Comparison of ENCODE assay signal across 21 cellular contexts in genomic region chr6:14736231-14736953, GRCh38.
DNase-seq lines count a peak whose midpoint lies in the region; ATAC-seq, FAIRE-seq and TF ChIP-seq lines count a peak whose summit lies in the region.
"Had no signal": no experiment of that assay in that cellular context is flagged by ENCODE, and none has a peak within 500 bp of the region (broad histone marks: within the 10 kb centered on the region; RNA-seq: fewer than 3 reads in every experiment).

No MANE protein-coding gene starts in this region.

- H3K27me3 Mint-ChIP-seq in activated CD4-positive, alpha-beta T cell treated with anti-CD3 and anti-CD28 coated beads for 36 hours = no peaks in the 10 kb centered on the region
- H3K27me3 Mint-ChIP-seq in activated CD4-positive, alpha-beta T cell treated with anti-CD3 and anti-CD28 coated beads, Interleukin-2, amount 10 ng/mL, durations not matched to agents 7 days and 5 days = no peaks in the 10 kb centered on the region

- TF ChIP-seq RAD21 in A549 (conservative IDR thresholded peaks at IDR 0.05 in 1 of 2, IDR thresholded peaks at IDR 0.05 in 1 of 2) = no peak

- ATAC-seq in activated CD4-positive, alpha-beta T cell treated with anti-CD3 and anti-CD28 coated beads for 36 hours = peak; percentile 40
- ATAC-seq in A549 (no peak), foreskin keratinocyte (no peak), HG03439 (IDR thresholded peaks at IDR 0.05; ENCODE audit: unreplicated experiment) (no peak), GM21723 (IDR thresholded peaks at IDR 0.05; ENCODE audit: unreplicated experiment) (no peak)
- ATAC-seq: left lobe of liver had no signal

- no peak for TF ChIP-seq POLR2A in A549 (IDR thresholded peaks at IDR 0.05; ENCODE audit: low read length)

- H3K36me3 ChIP-seq in WERI-Rb-1 = no peaks in the 10 kb centered on the region
- H3K36me3 ChIP-seq: adrenal gland had no signal

- FAIRE-seq in A549 (lab: Jason Lieb, UNC) = no peak
- no peak for FAIRE-seq in HTR-8/SVneo (lab: Jason Lieb, UNC)
- FAIRE-seq: bronchial epithelial cell, endometrium, urothelium cell line had no signal

- no peak overlapping the region for H3K4me2 ChIP-seq in A549
- H3K4me2 ChIP-seq: KMS-11 had no signal

- H3K36me3 Mint-ChIP-seq in activated CD4-positive, alpha-beta T cell treated with anti-CD3 and anti-CD28 coated beads for 36 hours (ENCODE audit: low read depth) = peaks cover 29% of the 10 kb centered on the region
- H3K36me3 Mint-ChIP-seq in activated CD4-positive, alpha-beta T cell treated with anti-CD3 and anti-CD28 coated beads, Interleukin-2, amount 10 ng/mL, durations not matched to agents 7 days and 5 days (ENCODE audit: low read depth) = peaks cover 25% of the 10 kb centered on the region

- no peaks in the 10 kb centered on the region for H3K27me3 ChIP-seq in WERI-Rb-1 (ENCODE audit: insufficient read depth, low read depth, severe bottlenecking)
- no peaks in the 10 kb centered on the region for H3K27me3 ChIP-seq in foreskin keratinocyte
- H3K27me3 ChIP-seq: adrenal gland had no signal

- CTCF ChIA-PET in activated CD4-positive, alpha-beta T cell treated with anti-CD3 and anti-CD28 coated beads for 36 hours (lab: Charles Lee) = interaction anchor here (0.6 to 1.2 kb wide), 3 partner anchors 125 to 700 kb away, joined by 3 read pairs; no protein-coding TSS in a partner anchor
- CTCF ChIA-PET in activated CD4-positive, alpha-beta T cell treated with anti-CD3 and anti-CD28 coated beads, Interleukin-2, amount 10 ng/mL, durations not matched to agents 7 days and 5 days (lab: Charles Lee) = interaction anchor here (1.6 kb wide), 1 partner anchor 7 kb away, joined by 3 read pairs; no protein-coding TSS in a partner anchor
- CTCF ChIA-PET in A549 (lab: Yijun Ruan, JAX) = no interaction called here

- H3K9me3 ChIP-seq in A549 (no peaks in the 10 kb centered on the region; the same call in 2 of the 3 replicates), WERI-Rb-1 (ENCODE audit: severe bottlenecking) (peaks cover 10% of the 10 kb centered on the region)
- H3K9me3 ChIP-seq: adrenal gland had no signal

- peaks cover 9% of the 10 kb centered on the region for H3K9me3 Mint-ChIP-seq in activated CD4-positive, alpha-beta T cell treated with anti-CD3 and anti-CD28 coated beads for 36 hours (ENCODE audit: low read depth)
- H3K9me3 Mint-ChIP-seq in activated CD4-positive, alpha-beta T cell treated with anti-CD3 and anti-CD28 coated beads, Interleukin-2, amount 10 ng/mL, durations not matched to agents 7 days and 5 days = peaks cover 26% of the 10 kb centered on the region

- H3K4me1 Mint-ChIP-seq in activated CD4-positive, alpha-beta T cell treated with anti-CD3 and anti-CD28 coated beads for 36 hours = peaks cover 94% of the 10 kb centered on the region
- H3K4me1 Mint-ChIP-seq in activated CD4-positive, alpha-beta T cell treated with anti-CD3 and anti-CD28 coated beads, Interleukin-2, amount 10 ng/mL, durations not matched to agents 7 days and 5 days = peaks cover 83% of the 10 kb centered on the region

- DNase-seq in activated CD4-positive, alpha-beta T cell treated with anti-CD3 and anti-CD28 coated beads for 36 hours = peak; percentile 72
- DNase-seq in activated CD4-positive, alpha-beta T cell treated with anti-CD3 and anti-CD28 coated beads, Interleukin-2, amount 10 ng/mL, durations not matched to agents 7 days and 5 days = no peak
- DNase-seq in A549 (ENCODE audit: low read depth in 1 of 2, low spot score in 1 of 2) (no peak), WERI-Rb-1 (peak; percentile 40), foreskin keratinocyte (no peak), HTR-8/SVneo (ENCODE audit: insufficient read length, low spot score) (no peak)
- DNase-seq: cortex of kidney; H7; NCI-H187 treated with DMSO at 0.1 percent for 48 hours; NCI-H2227 treated with DMSO at 0.1 percent for 48 hours; NCI-H774; stimulated activated CD4-positive, alpha-beta T cell treated with anti-CD3 and anti-CD28 coated beads, Interleukin-2, amount 100 ng/mL, for 48 hours had no signal

- no peak for TF ChIP-seq EP300 in A549 (IDR thresholded peaks at IDR 0.05)

- H3K27ac Mint-ChIP-seq in activated CD4-positive, alpha-beta T cell treated with anti-CD3 and anti-CD28 coated beads for 36 hours = peak overlapping the region; percentile 100
- no peak overlapping the region for H3K27ac Mint-ChIP-seq in activated CD4-positive, alpha-beta T cell treated with anti-CD3 and anti-CD28 coated beads, Interleukin-2, amount 10 ng/mL, durations not matched to agents 7 days and 5 days

- peak overlapping the region; percentile 32 for H3K4me3 Mint-ChIP-seq in activated CD4-positive, alpha-beta T cell treated with anti-CD3 and anti-CD28 coated beads for 36 hours
- H3K4me3 Mint-ChIP-seq in activated CD4-positive, alpha-beta T cell treated with anti-CD3 and anti-CD28 coated beads, Interleukin-2, amount 10 ng/mL, durations not matched to agents 7 days and 5 days = no peak overlapping the region
- H3K4me3 Mint-ChIP-seq: neural crest cell had no signal

- H3K4me1 ChIP-seq in A549 (peaks cover 37% of the 10 kb centered on the region), foreskin keratinocyte (peaks cover 36% of the 10 kb centered on the region)
- H3K4me1 ChIP-seq: adrenal gland had no signal

- peak overlapping the region; percentile 74 to 89; a peak in 4 of 6 replicates for H3K27ac ChIP-seq in A549
- no peak overlapping the region for H3K27ac ChIP-seq in WERI-Rb-1
- H3K27ac ChIP-seq in foreskin keratinocyte = peak overlapping the region; percentile 89
- H3K27ac ChIP-seq: adrenal gland, KMS-11 had no signal

- H3K4me3 ChIP-seq in A549 (no peak overlapping the region), WERI-Rb-1 (ENCODE audit: low read depth, low read length) (no peak overlapping the region)
- H3K4me3 ChIP-seq: adrenal gland had no signal

- 63% methylated on average over 4 of the region's 4 CpGs for WGBS in A549 (ENCODE audit: missing lambda C conversion rate)

- intact Hi-C loops in activated CD4-positive, alpha-beta T cell treated with anti-CD3 and anti-CD28 coated beads for 36 hours (cut with DNase I, micrococcal nuclease) = loop anchor here in 1 of 2 experiments (10.0 kb wide), 2 partner anchors 1038 to 1282 kb away; no protein-coding TSS in a partner anchor

- TF ChIP-seq CTCF in A549 (IDR thresholded peaks at IDR 0.05) (no peak), WERI-Rb-1 (IDR thresholded peaks at IDR 0.05; ENCODE audit: low read depth, low read length) (no peak), foreskin keratinocyte (conservative IDR thresholded peaks at IDR 0.05) (no peak)

- POLR2A ChIA-PET in activated CD4-positive, alpha-beta T cell treated with anti-CD3 and anti-CD28 coated beads for 36 hours (lab: Charles Lee) = interaction anchor here (0.6 to 1.9 kb wide), 10 partner anchors 12 to 526 kb away, joined by 3 to 11 read pairs (median 5); no protein-coding TSS in a partner anchor
- POLR2A ChIA-PET in activated CD4-positive, alpha-beta T cell treated with anti-CD3 and anti-CD28 coated beads, Interleukin-2, amount 10 ng/mL, durations not matched to agents 7 days and 5 days (lab: Charles Lee) = no interaction called here
- POLR2A ChIA-PET in A549 (lab: Yijun Ruan, JAX) = no interaction called here

TF ChIP-seq in A549, 52 proteins besides CTCF, POLR2A, EP300 and RAD21:
- TF ChIP-seq EHMT2 (IDR thresholded peaks at IDR 0.05; ENCODE audit: low read depth) = no peak
- TF ChIP-seq HEYL (CRISPR knock-in tag; IDR thresholded peaks at IDR 0.05) = no peak
- TF ChIP-seq FOXS1 (CRISPR knock-in tag; IDR thresholded peaks at IDR 0.05) = no peak
- TF ChIP-seq POLR2AphosphoS2 (conservative IDR thresholded peaks at IDR 0.05; ENCODE audit: low read length) = no peak
- TF ChIP-seq HOXB13 (CRISPR knock-in tag; IDR thresholded peaks at IDR 0.05; ENCODE audit: low read depth) = no peak
- no peak for TF ChIP-seq FOSB (CRISPR knock-in tag; IDR thresholded peaks at IDR 0.05)
- TF ChIP-seq TFCP2L1 (CRISPR knock-in tag; IDR thresholded peaks at IDR 0.05) = no peak
- no peak for TF ChIP-seq RCOR1 (IDR thresholded peaks at IDR 0.05; ENCODE audit: low read depth, low read length)
- no peak for TF ChIP-seq HDAC2 (IDR thresholded peaks at IDR 0.05)
- TF ChIP-seq ZNF302 (CRISPR knock-in tag; IDR thresholded peaks at IDR 0.05) = no peak
- no peak for TF ChIP-seq RNF2 (IDR thresholded peaks at IDR 0.05; ENCODE audit: borderline replicate concordance, low read depth)
- TF ChIP-seq HOXA7 (CRISPR knock-in tag; IDR thresholded peaks at IDR 0.05) = no peak
- TF ChIP-seq SREBF2 (IDR thresholded peaks at IDR 0.05) = no peak
- TF ChIP-seq E2F6 (IDR thresholded peaks at IDR 0.05; ENCODE audit: borderline replicate concordance, low read depth) = no peak
- TF ChIP-seq HES2 (IDR thresholded peaks at IDR 0.05) = no peak
- no peak for TF ChIP-seq CHD2 (IDR thresholded peaks at IDR 0.05; ENCODE audit: low read length, partially characterized antibody)
TF ChIP-seq in A549: peak in this region for 0.

Comparison
In these comparisons a context has a peak if more than half of its experiments do, and no peak if none do; other contexts are left out.
1. DNase-seq: peak in activated CD4-positive, alpha-beta T cell treated with anti-CD3 and anti-CD28 coated beads for 36 hours (single experiment) and WERI-Rb-1 (single experiment); none in activated CD4-positive, alpha-beta T cell treated with anti-CD3 and anti-CD28 coated beads, Interleukin-2, amount 10 ng/mL, durations not matched to agents 7 days and 5 days (single experiment), A549 (0 of 2), foreskin keratinocyte (0 of 2) and HTR-8/SVneo (single experiment).